ENCODE assay signal across 9 cellular contexts in the genomic region with DNA sequence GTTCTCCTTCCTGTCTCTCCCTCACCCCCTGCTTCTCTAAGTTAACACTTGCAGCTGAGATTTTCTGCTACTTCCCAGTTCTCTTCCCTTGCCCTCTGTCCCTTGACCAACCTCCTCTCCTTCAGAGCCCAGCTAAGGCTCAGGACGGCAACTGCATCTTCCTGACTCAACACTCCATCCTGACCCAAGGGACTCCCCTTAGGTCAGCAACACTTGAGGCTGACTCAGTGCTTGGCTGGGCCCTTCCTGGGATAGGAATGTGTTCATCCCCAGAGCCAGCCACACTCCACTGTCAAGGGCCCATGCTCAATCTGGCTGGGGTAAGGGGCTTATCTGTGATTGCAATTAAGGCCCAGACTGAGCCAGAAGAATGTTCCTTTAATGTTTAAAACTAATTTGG. TPM values are rescaled to one million over a fixed set of nuclear protein-coding genes. Genes with fewer than 3 reads are reported as not detected.
A peak's percentile ranks its signal among the peaks of the same experiment; 100 is the strongest.
DNase-seq lines count a peak whose midpoint lies in the region; ATAC-seq and TF ChIP-seq lines count a peak whose summit lies in the region.
"Had no signal": no experiment of that assay in that cellular context is flagged by ENCODE, and none has a peak within 500 bp of the region (broad histone marks: within the 10 kb centered on the region; RNA-seq: fewer than 3 reads in every experiment).

No MANE protein-coding gene starts in this region.

- ATAC-seq in HCT116 (no peak), heart left ventricle (peak in 3 of 4 donors; percentile 29 to 65 (median 56))
- no peak for ATAC-seq in activated T-helper 17 cell treated with anti-CD3 and anti-CD28 coated beads, Interleukin-2, amount 50 U/mL, for 72 hours (replicated peaks)
- no peak for ATAC-seq in stimulated activated memory B cell treated with anti-CD40 and anti-IgM and Interleukin-4, amounts not matched to agents 10 μg/mL and 1 μg/mL and 100 μg/mL, for 72 hours

- TF ChIP-seq POLR2A in HCT116 (IDR thresholded peaks at IDR 0.05; ENCODE audit: borderline replicate concordance, extremely low read depth, insufficient read depth, insufficient read length) (no peak), heart left ventricle (IDR thresholded peaks at IDR 0.05) (no peak)

- H3K27ac ChIP-seq in HCT116 (ENCODE audit: low read depth, low read length) (no peak overlapping the region), heart left ventricle (peak overlapping the region in 10 of 12 donors; percentile 67 to 98 (median 93))

- POLR2A ChIA-PET in HCT116 (lab: Charles Lee) = no interaction called here

- TF ChIP-seq CTCF in HCT116 (IDR thresholded peaks at IDR 0.05 in 2 of 3, conservative IDR thresholded peaks at IDR 0.05 in 1 of 3; ENCODE audit: borderline replicate concordance in 1 of 3, insufficient read depth in 1 of 3, low read depth in 2 of 3, low read length in 2 of 3) (no peak), heart left ventricle (IDR thresholded peaks at IDR 0.05) (no peak)

- BruUV-seq in HCT116 (replicated peaks; lab: Mats Ljungman, UMichigan) = no TSS peak

- H3K4me1 Mint-ChIP-seq in activated T-helper 17 cell treated with anti-CD3 and anti-CD28 coated beads, Interleukin-2, amount 50 U/mL, for 72 hours = peaks cover 26% of the 10 kb centered on the region
- peaks cover 58% of the 10 kb centered on the region for H3K4me1 Mint-ChIP-seq in stimulated activated memory B cell treated with anti-CD40 and anti-IgM and Interleukin-4, amounts not matched to agents 10 μg/mL and 1 μg/mL and 100 μg/mL, for 72 hours

- no peaks in the 10 kb centered on the region for H3K9me3 ChIP-seq in HCT116 (ENCODE audit: control insufficient read depth in 1 of 2, insufficient read depth in 1 of 2, low read depth in 1 of 2, low read length in 2 of 2)
- H3K9me3 ChIP-seq in heart left ventricle = no peaks in the 10 kb centered on the region

- WGBS in heart left ventricle, 4 donors = 51 to 70% (median 65%) methylated on average over 1 of the region's 1 CpG

- no peak overlapping the region for H3K9ac ChIP-seq in HCT116 (ENCODE audit: low read length)

- no peak overlapping the region for H2AFZ ChIP-seq in HCT116 (ENCODE audit: low read depth, low read length, poor library complexity, severe bottlenecking)

- RAD21 ChIA-PET in HCT116 (lab: Charles Lee; ENCODE audit: low non-redundant PET in 1 of 2, low total read pairs in 2 of 2, uncharacterized antibody in 2 of 2, unreplicated experiment in 2 of 2) = interaction anchor here in 1 of 2 experiments (0.7 kb wide), 1 partner anchor 17 kb away, joined by 3 read pairs; no protein-coding TSS in a partner anchor

- peak overlapping the region; percentile 83 for H3K27ac Mint-ChIP-seq in activated T-helper 17 cell treated with anti-CD3 and anti-CD28 coated beads, Interleukin-2, amount 50 U/mL, for 72 hours
- peak overlapping the region; percentile 88 for H3K27ac Mint-ChIP-seq in stimulated activated memory B cell treated with anti-CD40 and anti-IgM and Interleukin-4, amounts not matched to agents 10 μg/mL and 1 μg/mL and 100 μg/mL, for 72 hours

- intact Hi-C loops in HCT116 (cut with micrococcal nuclease) = no loop called here
- intact Hi-C loops in heart left ventricle (cut with DNase I) = no loop called here

- H3K9me2 ChIP-seq in HCT116 (ENCODE audit: insufficient read depth) = no peaks in the 10 kb centered on the region

- H3K4me3 ChIP-seq in HCT116 (replicated peaks in 1 of 2; ENCODE audit: low read depth in 1 of 2, low read length in 2 of 2) (no peak overlapping the region), heart left ventricle (peak overlapping the region in 7 of 12 donors; percentile 27 to 97 (median 85))

- no peaks in the 10 kb centered on the region for H3K27me3 Mint-ChIP-seq in activated T-helper 17 cell treated with anti-CD3 and anti-CD28 coated beads, Interleukin-2, amount 50 U/mL, for 72 hours
- no peaks in the 10 kb centered on the region for H3K27me3 Mint-ChIP-seq in stimulated activated memory B cell treated with anti-CD40 and anti-IgM and Interleukin-4, amounts not matched to agents 10 μg/mL and 1 μg/mL and 100 μg/mL, for 72 hours

- peak overlapping the region; percentile 97 for H3K4me3 Mint-ChIP-seq in activated T-helper 17 cell treated with anti-CD3 and anti-CD28 coated beads, Interleukin-2, amount 50 U/mL, for 72 hours
- H3K4me3 Mint-ChIP-seq in stimulated activated memory B cell treated with anti-CD40 and anti-IgM and Interleukin-4, amounts not matched to agents 10 μg/mL and 1 μg/mL and 100 μg/mL, for 72 hours = no peak overlapping the region

- CTCF ChIA-PET in HCT116 (lab: Charles Lee) = no interaction called here

- DNase-seq in HCT116 (ENCODE audit: low read depth, low spot score) (no peak), heart left ventricle (peak in 4 of 5 donors; percentile 59 to 85 (median 68)), NCI-H510A treated with DMSO at 0.1 percent for 48 hours (lab: John Stamatoyannopoulos, UW) (no peak), hippocampal formation (lab: John Stamatoyannopoulos, UW) (no peak), DMS79 (lab: John Stamatoyannopoulos, UW) (no peak), NCI-H2081 treated with DMSO at 0.1 percent for 48 hours (lab: John Stamatoyannopoulos, UW) (no peak)
- DNase-seq: activated CD4-positive, CD25-positive, alpha-beta regulatory T cell had no signal

- peaks cover 11 to 52% of the 10 kb centered on the region in 2 experiments; a peak in 3 of 4 replicates for H3K4me1 ChIP-seq in HCT116 (ENCODE audit: control insufficient read depth in 1 of 2, insufficient read depth in 2 of 2, low read length in 2 of 2)
- peaks cover 10 to 83% (median 69%) of the 10 kb centered on the region in 12 donors for H3K4me1 ChIP-seq in heart left ventricle

- peak overlapping the region; percentile 7; the same call in 1 of the 2 replicates for H3K4me2 ChIP-seq in HCT116 (ENCODE audit: low read length)

- TF ChIP-seq RAD21 in HCT116 (IDR thresholded peaks at IDR 0.05; ENCODE audit: low read depth) = no peak

- H3K9me3 Mint-ChIP-seq in activated T-helper 17 cell treated with anti-CD3 and anti-CD28 coated beads, Interleukin-2, amount 50 U/mL, for 72 hours = no peaks in the 10 kb centered on the region
- H3K9me3 Mint-ChIP-seq in stimulated activated memory B cell treated with anti-CD40 and anti-IgM and Interleukin-4, amounts not matched to agents 10 μg/mL and 1 μg/mL and 100 μg/mL, for 72 hours = no peaks in the 10 kb centered on the region

- H3K79me2 ChIP-seq in HCT116 (ENCODE audit: insufficient read depth, low read length) = peaks cover 9% of the 10 kb centered on the region; the same call in 1 of the 2 replicates

- no peaks in the 10 kb centered on the region for H4K20me1 ChIP-seq in HCT116 (ENCODE audit: insufficient read depth)

- peaks cover 76% of the 10 kb centered on the region for H3K36me3 Mint-ChIP-seq in activated T-helper 17 cell treated with anti-CD3 and anti-CD28 coated beads, Interleukin-2, amount 50 U/mL, for 72 hours (ENCODE audit: low read depth)
- peaks cover 60% of the 10 kb centered on the region for H3K36me3 Mint-ChIP-seq in stimulated activated memory B cell treated with anti-CD40 and anti-IgM and Interleukin-4, amounts not matched to agents 10 μg/mL and 1 μg/mL and 100 μg/mL, for 72 hours

- H3K36me3 ChIP-seq in HCT116 (ENCODE audit: control insufficient read depth in 1 of 2, insufficient read depth in 2 of 2, low read length in 2 of 2) (peaks cover 47 to 53% of the 10 kb centered on the region in 2 experiments), heart left ventricle (peaks cover 0 to 67% (median 61%) of the 10 kb centered on the region in 9 donors)

- H3K27me3 ChIP-seq in HCT116 (ENCODE audit: insufficient read depth, low read length) (no peaks in the 10 kb centered on the region), heart left ventricle (no peaks in the 10 kb centered on the region)

RNA-seq across cellular contexts. Expression of a gene that starts 3.4 kb away (rescaled TPM):
- total RNA-seq in HCT116 (2021; ENCODE audit: unreplicated experiment) (46.1 TPM), heart left ventricle (10 to 100 TPM in 7 of 9 donors, 1 to 10 TPM in 2; 8.2 to 36.8 (median 11.2) TPM)
- 52.2 and 53.5 TPM in 2 replicates for polyA plus RNA-seq in HCT116 (2012)
- total RNA-seq in activated T-helper 17 cell treated with anti-CD3 and anti-CD28 coated beads, Interleukin-2, amount 50 U/mL, for 72 hours = 10 to 100 TPM; 18.2 to 26.0 TPM
- polyA plus RNA-seq in heart left ventricle = 10 to 100 TPM in 1 of 2 donors, 1 to 10 TPM in 1; 9.2 to 20.1 TPM

RNA-seq across cellular contexts. Expression of a gene that starts 9.9 kb away (rescaled TPM):
- total RNA-seq in HCT116 (2021; ENCODE audit: unreplicated experiment) (not detected), heart left ventricle (not detected)
- 0.02 and 0.05 TPM in 2 replicates for polyA plus RNA-seq in HCT116 (2012)
- under 1 TPM in 1 of 2 donors, not detected in 1; 0.11 TPM for total RNA-seq in activated T-helper 17 cell treated with anti-CD3 and anti-CD28 coated beads, Interleukin-2, amount 50 U/mL, for 72 hours
- polyA plus RNA-seq in heart left ventricle = not detected

RNA-seq across cellular contexts. Expression of a gene that starts 30.3 kb away (rescaled TPM):
- total RNA-seq in HCT116 (2021; ENCODE audit: unreplicated experiment) = 0.49 TPM
- polyA plus RNA-seq in HCT116 (2012) = 0.74 and 1.1 TPM in 2 replicates
- not detected for total RNA-seq in activated T-helper 17 cell treated with anti-CD3 and anti-CD28 coated beads, Interleukin-2, amount 50 U/mL, for 72 hours
- not detected for total RNA-seq in heart left ventricle
- polyA plus RNA-seq in heart left ventricle = not detected

RNA-seq across cellular contexts. Expression of a gene that starts 44.8 kb away (rescaled TPM):
- 1.4 TPM for total RNA-seq in HCT116 (2021; ENCODE audit: unreplicated experiment)
- polyA plus RNA-seq in HCT116 (2012) = 2.2 and 3.4 TPM in 2 replicates
- total RNA-seq in activated T-helper 17 cell treated with anti-CD3 and anti-CD28 coated beads, Interleukin-2, amount 50 U/mL, for 72 hours = 1 to 10 TPM; 2.1 to 3.7 TPM
- under 1 TPM in 7 of 9 donors, not detected in 2; 0.08 to 0.64 (median 0.21) TPM for total RNA-seq in heart left ventricle
- polyA plus RNA-seq in heart left ventricle = under 1 TPM; 0.07 to 0.08 TPM

RNA-seq across cellular contexts. Expression of a gene that starts 52.3 kb away (rescaled TPM):
- total RNA-seq in HCT116 (2021; ENCODE audit: unreplicated experiment) = 106 TPM
- polyA plus RNA-seq in HCT116 (2012) = 74.1 and 75.4 TPM in 2 replicates
- total RNA-seq in activated T-helper 17 cell treated with anti-CD3 and anti-CD28 coated beads, Interleukin-2, amount 50 U/mL, for 72 hours = 10 to 100 TPM; 50.1 to 79.5 TPM
- 10 to 100 TPM in 6 of 9 donors, 1 to 10 TPM in 3; 8.8 to 15.8 (median 12.1) TPM for total RNA-seq in heart left ventricle
- polyA plus RNA-seq in heart left ventricle = 10 to 100 TPM in 1 of 2 donors, 1 to 10 TPM in 1; 8.0 to 17.2 TPM

Comparison
In these comparisons a context has a peak if more than half of its experiments do, and no peak if none do; other contexts are left out.
1. ATAC-seq: peak in heart left ventricle (3 of 4); none in HCT116 (single experiment), activated T-helper 17 cell treated with anti-CD3 and anti-CD28 coated beads, Interleukin-2, amount 50 U/mL, for 72 hours (single experiment) and stimulated activated memory B cell treated with anti-CD40 and anti-IgM and Interleukin-4, amounts not matched to agents 10 μg/mL and 1 μg/mL and 100 μg/mL, for 72 hours (single experiment).
2. DNase-seq: peak in heart left ventricle (4 of 5); none in HCT116 (single experiment), NCI-H510A treated with DMSO at 0.1 percent for 48 hours (single experiment), hippocampal formation (0 of 2), DMS79 (single experiment) and NCI-H2081 treated with DMSO at 0.1 percent for 48 hours (single experiment).
3. H3K4me3 ChIP-seq: peak in heart left ventricle (7 of 12); none in HCT116 (0 of 2).